Comparison of ENCODE assay signal across 10 cellular contexts in the genomic region with DNA sequence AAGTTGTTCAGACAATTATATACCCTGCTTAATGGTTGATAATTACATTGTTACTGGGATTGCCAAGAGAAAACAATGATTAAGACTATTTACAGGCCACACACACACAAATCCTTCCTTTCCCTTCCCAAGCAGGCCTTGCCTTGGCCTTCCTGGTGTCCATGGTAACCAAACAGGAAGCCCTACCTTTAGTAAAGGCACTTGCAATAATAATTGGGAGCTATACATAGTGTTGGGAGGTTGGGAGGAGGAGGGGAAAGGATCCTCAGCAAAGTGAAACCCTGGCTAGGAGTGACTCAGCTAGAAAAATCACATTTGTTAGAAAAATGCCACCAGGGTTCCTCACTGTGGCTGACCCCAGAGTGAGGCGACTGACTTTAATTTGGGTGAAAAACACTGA.
A peak's percentile ranks its signal among the peaks of the same experiment; 100 is the strongest.
DNase-seq lines count a peak whose midpoint lies in the region; ATAC-seq, FAIRE-seq and TF ChIP-seq lines count a peak whose summit lies in the region.
"Had no signal": no experiment of that assay in that cellular context is flagged by ENCODE, and none has a peak within 500 bp of the region (broad histone marks: within the 10 kb centered on the region; RNA-seq: fewer than 3 reads in every experiment).

No MANE protein-coding gene starts in this region.

- no peaks in the 10 kb centered on the region for H3K9me3 ChIP-seq in K562 (replicated peaks; ENCODE audit: control insufficient read depth, insufficient read depth, low read depth, low read length)
- no peaks in the 10 kb centered on the region for H3K9me3 ChIP-seq in mesenchymal stem cell (ENCODE audit: control insufficient read depth, low read length)

- no peak for TF ChIP-seq CTCF in K562 (IDR thresholded peaks at IDR 0.05 in 2 of 3, conservative IDR thresholded peaks at IDR 0.05 in 1 of 3; ENCODE audit: insufficient read depth in 2 of 3, low read depth in 1 of 3, low read length in 3 of 3)
- no peak for TF ChIP-seq CTCF in GM13976 (IDR thresholded peaks at IDR 0.05; ENCODE audit: borderline replicate concordance, control extremely low read depth, extremely low read depth, insufficient read depth, missing control alignments)

- no peaks in the 10 kb centered on the region for H3K36me3 ChIP-seq in K562 (ENCODE audit: control insufficient read depth, insufficient read depth, low read length)
- H3K36me3 ChIP-seq in mesenchymal stem cell (ENCODE audit: control insufficient read depth in 1 of 2, insufficient read depth in 2 of 2, low read depth in 1 of 2, low read length in 2 of 2), result no peaks in the 10 kb centered on the region

- H4K91ac ChIP-seq in mesenchymal stem cell (ENCODE audit: low read length), result no peak overlapping the region

- TF ChIP-seq RAD21 in K562 (CRISPR knock-in tag; conservative IDR thresholded peaks at IDR 0.05 in 1 of 2, IDR thresholded peaks at IDR 0.05 in 1 of 2), result no peak

- H3K9ac ChIP-seq in K562 (ENCODE audit: insufficient read depth in 1 of 2, low read depth in 2 of 2, low read length in 2 of 2) (no peak overlapping the region), mesenchymal stem cell (ENCODE audit: low read length) (peak overlapping the region; percentile 68)

- no peak overlapping the region for H2BK12ac ChIP-seq in mesenchymal stem cell (ENCODE audit: low read length in 2 of 2)

- H3K27me3 ChIP-seq in K562 (ENCODE audit: control insufficient read depth in 2 of 2, insufficient read depth in 2 of 2, low read length in 2 of 2) (peaks cover 30 to 66% of the 10 kb centered on the region in 2 experiments), mesenchymal stem cell (ENCODE audit: control insufficient read depth in 1 of 2, insufficient read depth in 1 of 2, low read length in 2 of 2) (peaks cover 0 to 27% of the 10 kb centered on the region in 2 experiments)

- DNase-seq in COLO668 (lab: John Stamatoyannopoulos, UW; ENCODE audit: unreplicated experiment) (peak; percentile 28), NCI-H1105 treated with DMSO at 0.1 percent for 48 hours (lab: John Stamatoyannopoulos, UW) (peak; percentile 88), K562 (ENCODE audit: extremely low read depth in 1 of 4, low spot score in 3 of 4) (no peak), mesenchymal stem cell (peak; percentile 74), cerebellar cortex (ENCODE audit: low spot score) (no peak), GM13976 (ENCODE audit: low spot score) (no peak), HUDEP-2 (lab: John Stamatoyannopoulos, UW; ENCODE audit: unreplicated experiment in 76 of 76) (no peak)
- DNase-seq in naive thymus-derived CD8-positive, alpha-beta T cell, result no peak
- DNase-seq: activated T-cell treated with anti-CD3 and anti-CD28 coated beads, Interleukin-2, amount 50 U/mL, for 4 hours had no signal

- H3K4me2 ChIP-seq in K562 (ENCODE audit: insufficient read depth, low read length), result no peak overlapping the region
- H3K4me2 ChIP-seq in mesenchymal stem cell (ENCODE audit: low read length, poor library complexity, severe bottlenecking), result no peak overlapping the region

- intact Hi-C loops in K562 (cut with micrococcal nuclease), result no loop called here

- POLR2A ChIA-PET in K562 (lab: Yijun Ruan, JAX), result interaction anchor here (0.6 to 1.2 kb wide), 3 partner anchors 10 to 952 kb away, joined by 3 to 6 read pairs (median 3); no protein-coding TSS in a partner anchor
- POLR2A ChIA-PET in naive thymus-derived CD8-positive, alpha-beta T cell (lab: Charles Lee), result no interaction called here

- H3K9me3 Mint-ChIP-seq in naive thymus-derived CD8-positive, alpha-beta T cell, result no peaks in the 10 kb centered on the region
- H3K9me3 Mint-ChIP-seq: activated T-cell treated with anti-CD3 and anti-CD28 coated beads, Interleukin-2, amount 50 U/mL, for 4 hours; IgD-negative memory B cell had no signal

- no peaks in the 10 kb centered on the region for H3K79me1 ChIP-seq in mesenchymal stem cell (replicated peaks; ENCODE audit: low read length, poor library complexity, severe bottlenecking)

- no peak overlapping the region for H3K4me3 Mint-ChIP-seq in naive thymus-derived CD8-positive, alpha-beta T cell
- H3K4me3 Mint-ChIP-seq: activated T-cell treated with anti-CD3 and anti-CD28 coated beads, Interleukin-2, amount 50 U/mL, for 4 hours; IgD-negative memory B cell had no signal

- H3K79me2 ChIP-seq in K562 (ENCODE audit: control insufficient read depth, insufficient read depth, low read length), result no peaks in the 10 kb centered on the region

- H3K4me1 ChIP-seq in K562 (replicated peaks in 1 of 2; ENCODE audit: control insufficient read depth in 2 of 2, insufficient read depth in 2 of 2, low read length in 2 of 2) (peaks cover 2 to 3% of the 10 kb centered on the region in 2 experiments; a peak in 3 of 5 replicates), mesenchymal stem cell (ENCODE audit: control insufficient read depth, insufficient read depth, low read depth, low read length) (peaks cover 9% of the 10 kb centered on the region)

- H2BK5ac ChIP-seq in mesenchymal stem cell (ENCODE audit: low read depth, low read length, poor library complexity, severe bottlenecking), result no peak overlapping the region

- H4K8ac ChIP-seq in mesenchymal stem cell (ENCODE audit: low read length), result peak overlapping the region; percentile 87

- TF ChIP-seq POLR2A in K562 (conservative IDR thresholded peaks at IDR 0.05), result no peak

- H2AFZ ChIP-seq in K562 (ENCODE audit: low read depth, low read length), result no peak overlapping the region
- H2AFZ ChIP-seq in mesenchymal stem cell (ENCODE audit: low read depth, low read length), result peak overlapping the region; percentile 29

- H3K27me3 Mint-ChIP-seq in naive thymus-derived CD8-positive, alpha-beta T cell, result peaks cover 0 to 5% (median 2%) of the 10 kb centered on the region in 5 donors

- no TSS peak for BruUV-seq in K562 (replicated peaks; lab: Mats Ljungman, UMichigan)

- peak; percentile 39; the same call in 1 of the 3 replicates for ATAC-seq in K562
- no peak for ATAC-seq in naive thymus-derived CD8-positive, alpha-beta T cell

- H3K4me3 ChIP-seq in K562 (no peak overlapping the region), mesenchymal stem cell (ENCODE audit: insufficient read depth in 1 of 2, low read depth in 1 of 2, low read length in 2 of 2) (no peak overlapping the region)

- TF ChIP-seq EP300 in K562 (IDR thresholded peaks at IDR 0.05; ENCODE audit: low read length), result no peak

- no peak overlapping the region for H3K23ac ChIP-seq in mesenchymal stem cell (ENCODE audit: low read length in 2 of 2)

- no peak overlapping the region for H3K14ac ChIP-seq in mesenchymal stem cell (ENCODE audit: low read length in 2 of 2)

- in situ Hi-C loops in K562 (cut with MboI) (no loop called here), GM13976 (cut with MboI; ENCODE audit: low sequenced_read_pairs, unreplicated experiment) (no loop called here)

- H3K4me1 Mint-ChIP-seq in naive thymus-derived CD8-positive, alpha-beta T cell, result peaks cover 0 to 1% (median 0%) of the 10 kb centered on the region in 4 donors
- H3K4me1 Mint-ChIP-seq: IgD-negative memory B cell had no signal

- CTCF ChIA-PET in K562 (lab: Yijun Ruan, JAX; ENCODE audit: low intra/inter-chr PET ratio), result interaction anchor here (0.6 kb wide), 2 partner anchors 659 to 803 kb away, joined by 4 read pairs; no protein-coding TSS in a partner anchor

- H3K27ac ChIP-seq in K562 (ENCODE audit: extremely low read depth, low read depth, low read length) (no peak overlapping the region), mesenchymal stem cell (ENCODE audit: low read length, poor library complexity, severe bottlenecking) (no peak overlapping the region)

- H3K18ac ChIP-seq in mesenchymal stem cell (ENCODE audit: low read depth in 1 of 2, low read length in 2 of 2), result peak overlapping the region in 1 of 2 experiments; percentile 91

- H3K36me3 Mint-ChIP-seq in naive thymus-derived CD8-positive, alpha-beta T cell, result no peaks in the 10 kb centered on the region

- no peak overlapping the region for H2AK5ac ChIP-seq in mesenchymal stem cell (ENCODE audit: low read length, severe bottlenecking)

- no peak overlapping the region for H2BK120ac ChIP-seq in mesenchymal stem cell (ENCODE audit: low read depth, low read length)

- H2BK15ac ChIP-seq in mesenchymal stem cell (ENCODE audit: low read depth, poor library complexity, severe bottlenecking), result no peak overlapping the region

- WGBS in K562 (ENCODE audit: insufficient coverage, low coverage, missing lambda C conversion rate), result 10% methylated on average over 1 of the region's 1 CpG
- WGBS in mesenchymal stem cell, result 63% methylated on average over 1 of the region's 1 CpG

- H4K20me1 ChIP-seq in K562 (replicated peaks; ENCODE audit: control insufficient read depth, insufficient read depth, low read length), result no peaks in the 10 kb centered on the region

- FAIRE-seq in K562 (lab: Jason Lieb, UNC), result no peak

- no peak overlapping the region for H3K4ac ChIP-seq in mesenchymal stem cell (ENCODE audit: low read depth in 1 of 2, low read length in 2 of 2)

- peaks cover 3% of the 10 kb centered on the region for H3K9me1 ChIP-seq in K562 (ENCODE audit: control insufficient read depth, insufficient read depth, low read length)

- no peak overlapping the region for H3K27ac Mint-ChIP-seq in naive thymus-derived CD8-positive, alpha-beta T cell
- H3K27ac Mint-ChIP-seq: IgD-negative memory B cell had no signal

TF ChIP-seq in K562, 482 proteins besides CTCF, POLR2A, EP300 and RAD21 (continues in another document):
- TF ChIP-seq, protein P1, sequence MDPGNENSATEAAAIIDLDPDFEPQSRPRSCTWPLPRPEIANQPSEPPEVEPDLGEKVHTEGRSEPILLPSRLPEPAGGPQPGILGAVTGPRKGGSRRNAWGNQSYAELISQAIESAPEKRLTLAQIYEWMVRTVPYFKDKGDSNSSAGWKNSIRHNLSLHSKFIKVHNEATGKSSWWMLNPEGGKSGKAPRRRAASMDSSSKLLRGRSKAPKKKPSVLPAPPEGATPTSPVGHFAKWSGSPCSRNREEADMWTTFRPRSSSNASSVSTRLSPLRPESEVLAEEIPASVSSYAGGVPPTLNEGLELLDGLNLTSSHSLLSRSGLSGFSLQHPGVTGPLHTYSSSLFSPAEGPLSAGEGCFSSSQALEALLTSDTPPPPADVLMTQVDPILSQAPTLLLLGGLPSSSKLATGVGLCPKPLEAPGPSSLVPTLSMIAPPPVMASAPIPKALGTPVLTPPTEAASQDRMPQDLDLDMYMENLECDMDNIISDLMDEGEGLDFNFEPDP (CRISPR knock-in tag; IDR thresholded peaks at IDR 0.05), result no peak
- TF ChIP-seq ZNF316 (IDR thresholded peaks at IDR 0.05) (peak; percentile 27; the same call in 1 of the 2 replicates), RFX1 (IDR thresholded peaks at IDR 0.05) (peak; percentile 55), NFE2L1 (tag; IDR thresholded peaks at IDR 0.05; ENCODE audit: borderline replicate concordance, low read depth) (peak; percentile 52; the same call in 1 of the 2 replicates)

Comparison
In these comparisons a context has a peak if more than half of its experiments do, and no peak if none do; other contexts are left out.
1. DNase-seq: peak in COLO668 (single experiment), NCI-H1105 treated with DMSO at 0.1 percent for 48 hours (single experiment) and mesenchymal stem cell (single experiment); none in K562 (0 of 4), cerebellar cortex (single experiment), GM13976 (single experiment), HUDEP-2 (0 of 76) and naive thymus-derived CD8-positive, alpha-beta T cell (0 of 10).